1 cellular context compared by ENCODE assay signal in the genomic region with DNA sequence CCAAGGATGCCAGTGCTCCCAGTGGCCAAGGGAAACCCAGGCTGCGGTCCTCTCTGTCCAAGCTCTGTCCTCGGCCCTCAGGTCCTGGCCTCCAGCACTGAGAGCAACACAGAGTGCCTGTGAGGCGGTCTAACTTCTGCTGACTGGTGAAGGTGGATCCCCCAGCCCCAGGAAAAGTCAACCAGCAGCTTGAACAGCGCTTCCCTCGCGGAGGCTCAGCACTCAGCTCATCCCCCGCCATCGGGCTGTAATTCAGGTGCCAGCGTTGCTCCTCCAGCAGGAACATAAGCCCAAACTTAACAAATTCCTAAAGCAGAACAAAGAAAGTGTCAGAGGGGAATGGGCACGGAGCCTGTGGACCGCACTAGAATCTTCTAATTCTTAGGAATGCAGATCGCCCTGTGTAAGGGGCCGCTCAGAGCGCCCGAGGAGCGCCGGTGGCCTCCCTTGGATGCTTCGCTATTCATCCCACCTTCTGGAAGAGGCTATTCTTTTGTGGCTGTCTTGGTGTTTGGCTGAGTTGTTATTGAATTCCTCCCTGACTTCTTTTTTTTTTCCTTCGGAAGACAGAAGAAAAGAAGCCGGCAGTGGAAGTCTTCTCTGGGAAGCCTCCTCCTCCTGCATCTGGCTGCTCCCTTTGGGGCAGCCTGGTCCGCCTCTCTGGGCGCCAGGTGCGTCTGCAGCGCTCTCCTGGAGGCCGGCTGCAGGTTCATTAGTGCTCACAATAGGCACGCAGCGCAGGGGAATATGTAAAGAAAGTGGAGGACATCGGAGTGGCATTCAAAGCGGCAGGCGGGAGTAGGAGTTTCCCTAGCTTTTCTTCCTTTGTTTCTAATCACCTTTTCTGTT.
TF ChIP-seq lines count a peak whose summit lies in the region.

No MANE protein-coding gene starts in this region.

TF ChIP-seq in GM23338, 12 proteins besides CTCF, POLR2A, EP300 and RAD21 (continued from another document):
- TF ChIP-seq, protein P1, sequence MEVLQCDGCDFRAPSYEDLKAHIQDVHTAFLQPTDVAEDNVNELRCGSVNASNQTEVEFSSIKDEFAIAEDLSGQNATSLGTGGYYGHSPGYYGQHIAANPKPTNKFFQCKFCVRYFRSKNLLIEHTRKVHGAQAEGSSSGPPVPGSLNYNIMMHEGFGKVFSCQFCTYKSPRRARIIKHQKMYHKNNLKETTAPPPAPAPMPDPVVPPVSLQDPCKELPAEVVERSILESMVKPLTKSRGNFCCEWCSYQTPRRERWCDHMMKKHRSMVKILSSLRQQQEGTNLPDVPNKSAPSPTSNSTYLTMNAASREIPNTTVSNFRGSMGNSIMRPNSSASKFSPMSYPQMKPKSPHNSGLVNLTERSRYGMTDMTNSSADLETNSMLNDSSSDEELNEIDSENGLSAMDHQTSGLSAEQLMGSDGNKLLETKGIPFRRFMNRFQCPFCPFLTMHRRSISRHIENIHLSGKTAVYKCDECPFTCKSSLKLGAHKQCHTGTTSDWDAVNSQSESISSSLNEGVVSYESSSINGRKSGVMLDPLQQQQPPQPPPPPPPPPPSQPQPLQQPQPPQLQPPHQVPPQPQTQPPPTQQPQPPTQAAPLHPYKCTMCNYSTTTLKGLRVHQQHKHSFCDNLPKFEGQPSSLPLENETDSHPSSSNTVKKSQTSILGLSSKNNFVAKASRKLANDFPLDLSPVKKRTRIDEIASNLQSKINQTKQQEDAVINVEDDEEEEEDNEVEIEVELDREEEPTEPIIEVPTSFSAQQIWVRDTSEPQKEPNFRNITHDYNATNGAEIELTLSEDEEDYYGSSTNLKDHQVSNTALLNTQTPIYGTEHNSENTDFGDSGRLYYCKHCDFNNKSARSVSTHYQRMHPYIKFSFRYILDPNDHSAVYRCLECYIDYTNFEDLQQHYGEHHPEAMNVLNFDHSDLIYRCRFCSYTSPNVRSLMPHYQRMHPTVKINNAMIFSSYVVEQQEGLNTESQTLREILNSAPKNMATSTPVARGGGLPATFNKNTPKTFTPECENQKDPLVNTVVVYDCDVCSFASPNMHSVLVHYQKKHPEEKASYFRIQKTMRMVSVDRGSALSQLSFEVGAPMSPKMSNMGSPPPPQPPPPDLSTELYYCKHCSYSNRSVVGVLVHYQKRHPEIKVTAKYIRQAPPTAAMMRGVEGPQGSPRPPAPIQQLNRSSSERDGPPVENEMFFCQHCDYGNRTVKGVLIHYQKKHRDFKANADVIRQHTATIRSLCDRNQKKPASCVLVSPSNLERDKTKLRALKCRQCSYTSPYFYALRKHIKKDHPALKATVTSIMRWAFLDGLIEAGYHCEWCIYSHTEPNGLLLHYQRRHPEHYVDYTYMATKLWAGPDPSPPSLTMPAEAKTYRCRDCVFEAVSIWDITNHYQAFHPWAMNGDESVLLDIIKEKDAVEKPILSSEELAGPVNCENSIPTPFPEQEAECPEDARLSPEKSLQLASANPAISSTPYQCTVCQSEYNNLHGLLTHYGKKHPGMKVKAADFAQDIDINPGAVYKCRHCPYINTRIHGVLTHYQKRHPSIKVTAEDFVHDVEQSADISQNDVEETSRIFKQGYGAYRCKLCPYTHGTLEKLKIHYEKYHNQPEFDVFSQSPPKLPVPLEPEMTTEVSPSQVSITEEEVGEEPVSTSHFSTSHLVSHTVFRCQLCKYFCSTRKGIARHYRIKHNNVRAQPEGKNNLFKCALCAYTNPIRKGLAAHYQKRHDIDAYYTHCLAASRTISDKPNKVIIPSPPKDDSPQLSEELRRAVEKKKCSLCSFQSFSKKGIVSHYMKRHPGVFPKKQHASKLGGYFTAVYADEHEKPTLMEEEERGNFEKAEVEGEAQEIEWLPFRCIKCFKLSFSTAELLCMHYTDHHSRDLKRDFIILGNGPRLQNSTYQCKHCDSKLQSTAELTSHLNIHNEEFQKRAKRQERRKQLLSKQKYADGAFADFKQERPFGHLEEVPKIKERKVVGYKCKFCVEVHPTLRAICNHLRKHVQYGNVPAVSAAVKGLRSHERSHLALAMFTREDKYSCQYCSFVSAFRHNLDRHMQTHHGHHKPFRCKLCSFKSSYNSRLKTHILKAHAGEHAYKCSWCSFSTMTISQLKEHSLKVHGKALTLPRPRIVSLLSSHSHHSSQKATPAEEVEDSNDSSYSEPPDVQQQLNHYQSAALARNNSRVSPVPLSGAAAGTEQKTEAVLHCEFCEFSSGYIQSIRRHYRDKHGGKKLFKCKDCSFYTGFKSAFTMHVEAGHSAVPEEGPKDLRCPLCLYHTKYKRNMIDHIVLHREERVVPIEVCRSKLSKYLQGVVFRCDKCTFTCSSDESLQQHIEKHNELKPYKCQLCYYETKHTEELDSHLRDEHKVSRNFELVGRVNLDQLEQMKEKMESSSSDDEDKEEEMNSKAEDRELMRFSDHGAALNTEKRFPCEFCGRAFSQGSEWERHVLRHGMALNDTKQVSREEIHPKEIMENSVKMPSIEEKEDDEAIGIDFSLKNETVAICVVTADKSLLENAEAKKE (CRISPR knock-in tag; IDR thresholded peaks at IDR 0.05), result peak; percentile 82; the same call in 1 of the 2 replicates
- TF ChIP-seq EZH2phosphoT487 (IDR thresholded peaks at IDR 0.05; ENCODE audit: unreplicated experiment) (no peak), ZNF114 (CRISPR knock-in tag; IDR thresholded peaks at IDR 0.05) (no peak), NANOG (IDR thresholded peaks at IDR 0.05; ENCODE audit: borderline replicate concordance) (peak; percentile 55; the same call in 1 of the 2 replicates), JUNB (IDR thresholded peaks at IDR 0.05; ENCODE audit: unreplicated experiment) (no peak), CREB1 (CRISPR knock-in tag; IDR thresholded peaks at IDR 0.05; ENCODE audit: low read depth) (no peak), POLR2AphosphoS5 (IDR thresholded peaks at IDR 0.05; ENCODE audit: low read depth) (peak; percentile 36; the same call in 1 of the 2 replicates)
- TF ChIP-seq, protein P2, sequence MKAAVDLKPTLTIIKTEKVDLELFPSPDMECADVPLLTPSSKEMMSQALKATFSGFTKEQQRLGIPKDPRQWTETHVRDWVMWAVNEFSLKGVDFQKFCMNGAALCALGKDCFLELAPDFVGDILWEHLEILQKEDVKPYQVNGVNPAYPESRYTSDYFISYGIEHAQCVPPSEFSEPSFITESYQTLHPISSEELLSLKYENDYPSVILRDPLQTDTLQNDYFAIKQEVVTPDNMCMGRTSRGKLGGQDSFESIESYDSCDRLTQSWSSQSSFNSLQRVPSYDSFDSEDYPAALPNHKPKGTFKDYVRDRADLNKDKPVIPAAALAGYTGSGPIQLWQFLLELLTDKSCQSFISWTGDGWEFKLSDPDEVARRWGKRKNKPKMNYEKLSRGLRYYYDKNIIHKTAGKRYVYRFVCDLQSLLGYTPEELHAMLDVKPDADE (IDR thresholded peaks at IDR 0.05), result no peak
